2 cellular contexts compared by ENCODE assay signal in the genomic region with DNA sequence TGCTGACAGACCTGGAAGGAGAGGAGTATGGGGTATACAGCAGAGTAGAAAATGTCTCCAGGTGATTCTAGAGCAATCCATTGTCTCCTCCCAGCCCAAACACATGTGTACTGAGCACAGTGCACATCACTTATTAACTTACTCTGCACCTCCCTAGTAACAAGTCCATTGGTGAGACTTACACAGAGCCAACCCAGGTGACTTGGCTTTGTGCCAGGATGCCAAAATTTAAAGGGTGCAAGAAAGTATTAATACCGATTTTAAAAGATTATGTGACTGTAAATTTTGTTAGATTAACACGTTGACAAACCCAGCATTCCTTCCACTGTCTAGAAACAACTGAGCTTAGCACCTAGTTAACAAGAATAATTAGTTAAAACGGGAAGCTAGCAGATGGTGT. TPM values are rescaled to one million over a fixed set of nuclear protein-coding genes. Genes with fewer than 3 reads are reported as not detected.
"Had no signal": no experiment of that assay in that cellular context is flagged by ENCODE, and none has a peak within 500 bp of the region (broad histone marks: within the 10 kb centered on the region; RNA-seq: fewer than 3 reads in every experiment).

No MANE protein-coding gene starts in this region.

RNA-seq across cellular contexts. Expression of a gene that starts 58.8 kb away (rescaled TPM):
- total RNA-seq: M059J, MCF 10A had no signal
